Comparison of ENCODE assay signal across 18 cellular contexts in the genomic region with DNA sequence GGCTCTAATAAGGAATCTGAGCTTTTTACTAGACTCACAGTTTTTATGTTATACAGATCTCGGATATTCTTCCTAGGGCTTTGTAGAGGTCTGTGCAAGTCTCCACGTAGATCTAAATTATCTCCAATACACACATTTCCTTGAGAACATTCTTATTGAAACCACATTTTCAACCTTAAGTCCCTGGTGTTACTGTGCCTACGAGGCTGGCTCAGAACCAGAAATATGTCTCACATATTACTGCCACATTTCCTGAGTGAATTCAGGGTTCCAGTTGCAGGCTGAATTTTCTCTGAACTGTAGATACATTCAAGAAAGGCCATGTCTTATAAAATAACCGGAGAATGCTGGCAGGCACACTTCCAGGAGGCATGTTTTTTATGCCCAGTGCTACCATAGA. TPM values are rescaled to one million over a fixed set of nuclear protein-coding genes. Genes with fewer than 3 reads are reported as not detected.
DNase-seq lines count a peak whose midpoint lies in the region; ATAC-seq and TF ChIP-seq lines count a peak whose summit lies in the region.
"Had no signal": no experiment of that assay in that cellular context is flagged by ENCODE, and none has a peak within 500 bp of the region (broad histone marks: within the 10 kb centered on the region; RNA-seq: fewer than 3 reads in every experiment).

No MANE protein-coding gene starts in this region.

- no peaks in the 10 kb centered on the region for H3K27me3 Mint-ChIP-seq in HFFc6 (ENCODE audit: insufficient read depth)
- peaks cover 7% of the 10 kb centered on the region for H3K27me3 Mint-ChIP-seq in activated naive CD4-positive, alpha-beta T cell treated with anti-CD3 and anti-CD28 coated beads for 36 hours (ENCODE audit: low read depth)
- H3K27me3 Mint-ChIP-seq: activated naive CD4-positive, alpha-beta T cell treated with anti-CD3 and anti-CD28 coated beads, Interleukin-2, amount 50 U/mL, for 24 hours had no signal

- CTCF ChIA-PET in activated naive CD4-positive, alpha-beta T cell treated with anti-CD3 and anti-CD28 coated beads for 36 hours (lab: Charles Lee) = no interaction called here

- H3K4me1 Mint-ChIP-seq in HFFc6 (ENCODE audit: low read depth) = peaks cover 13% of the 10 kb centered on the region
- no peaks in the 10 kb centered on the region for H3K4me1 Mint-ChIP-seq in activated naive CD4-positive, alpha-beta T cell treated with anti-CD3 and anti-CD28 coated beads for 36 hours (ENCODE audit: low read depth)
- H3K4me1 Mint-ChIP-seq: activated naive CD4-positive, alpha-beta T cell treated with anti-CD3 and anti-CD28 coated beads, Interleukin-2, amount 50 U/mL, for 24 hours had no signal

- no peaks in the 10 kb centered on the region for H3K9me3 Mint-ChIP-seq in HFFc6
- H3K9me3 Mint-ChIP-seq in activated naive CD4-positive, alpha-beta T cell treated with anti-CD3 and anti-CD28 coated beads for 36 hours = no peaks in the 10 kb centered on the region
- H3K9me3 Mint-ChIP-seq: activated naive CD4-positive, alpha-beta T cell treated with anti-CD3 and anti-CD28 coated beads, Interleukin-2, amount 50 U/mL, for 24 hours had no signal

- intact Hi-C loops in activated naive CD4-positive, alpha-beta T cell treated with anti-CD3 and anti-CD28 coated beads for 36 hours (cut with micrococcal nuclease) = no loop called here

- no peak overlapping the region for H3K4me3 Mint-ChIP-seq in HFFc6
- H3K4me3 Mint-ChIP-seq in activated naive CD4-positive, alpha-beta T cell treated with anti-CD3 and anti-CD28 coated beads for 36 hours = no peak overlapping the region
- H3K4me3 Mint-ChIP-seq: activated naive CD4-positive, alpha-beta T cell treated with anti-CD3 and anti-CD28 coated beads, Interleukin-2, amount 50 U/mL, for 24 hours had no signal

- TF ChIP-seq CTCF in HFFc6 (IDR thresholded peaks at IDR 0.05) (no peak), astrocyte of the cerebellum (IDR thresholded peaks at IDR 0.05; ENCODE audit: low read depth, low read length, missing control alignments) (no peak), fibroblast of villous mesenchyme (IDR thresholded peaks at IDR 0.05; ENCODE audit: insufficient read depth, low read depth, low read length) (no peak)

- H3K4me3 ChIP-seq in astrocyte of the cerebellum (ENCODE audit: low read depth, low read length) (no peak overlapping the region), fibroblast of villous mesenchyme (ENCODE audit: low read depth, low read length) (no peak overlapping the region)
- H3K4me3 ChIP-seq: hepatocyte, sigmoid colon, thyroid gland had no signal

- DNase-seq in AG08395 (ENCODE audit: low spot score) (peak; percentile 43), HFFc6 (peak; percentile 14), astrocyte of the cerebellum (ENCODE audit: low read depth) (peak; percentile 16), fibroblast of villous mesenchyme (ENCODE audit: low read depth) (peak; percentile 69), SK-N-DZ (ENCODE audit: low spot score) (no peak), mesenteric fat pad (ENCODE audit: low spot score) (no peak)
- no peak for DNase-seq in activated naive CD4-positive, alpha-beta T cell treated with anti-CD3 and anti-CD28 coated beads for 36 hours
- DNase-seq: activated CD4-positive, alpha-beta T cell treated with anti-CD3 and anti-CD28 coated beads for 4 hours; activated CD8-positive, alpha-beta memory T cell treated with anti-CD3 and anti-CD28 coated beads, Interleukin-2, amount 50 U/mL, for 48 hours; central memory CD4-positive, alpha-beta T cell; NCI-H1417; SHP77 treated with DMSO at 0.1 percent for 48 hours; sigmoid colon; stimulated activated CD4-positive, alpha-beta T cell treated with anti-CD3 and anti-CD28 coated beads, Interleukin-4, amount 100 ng/mL, for 4 hours; thyroid gland had no signal

- ATAC-seq in HG03097 (IDR thresholded peaks at IDR 0.05; ENCODE audit: low FRiP score, unreplicated experiment) = no peak

- H3K27ac Mint-ChIP-seq in HFFc6 = no peak overlapping the region
- no peak overlapping the region for H3K27ac Mint-ChIP-seq in activated naive CD4-positive, alpha-beta T cell treated with anti-CD3 and anti-CD28 coated beads for 36 hours
- H3K27ac Mint-ChIP-seq: activated naive CD4-positive, alpha-beta T cell treated with anti-CD3 and anti-CD28 coated beads, Interleukin-2, amount 50 U/mL, for 24 hours had no signal

- no peaks in the 10 kb centered on the region for H3K36me3 Mint-ChIP-seq in HFFc6 (ENCODE audit: low read depth)
- no peaks in the 10 kb centered on the region for H3K36me3 Mint-ChIP-seq in activated naive CD4-positive, alpha-beta T cell treated with anti-CD3 and anti-CD28 coated beads for 36 hours (ENCODE audit: low read depth)
- H3K36me3 Mint-ChIP-seq: activated naive CD4-positive, alpha-beta T cell treated with anti-CD3 and anti-CD28 coated beads, Interleukin-2, amount 50 U/mL, for 24 hours had no signal

- in situ Hi-C loops in astrocyte of the cerebellum (cut with HindIII; ENCODE audit: low sequenced_read_pairs) = no loop called here

RNA-seq across cellular contexts. Expression of a gene that starts 46.5 kb away (rescaled TPM):
- total RNA-seq in HFFc6 (2021; fragmentation: NEBNext Ultra II Directional; extraction: Animal tissue kit (Norgen Biotek cat#: 25700)) = 10 to 100 TPM; 18.1 to 29.9 (median 20.2) TPM
- total RNA-seq in fibroblast of villous mesenchyme (65.2 and 84.7 TPM in 2 replicates), mesenteric fat pad (1.00 TPM)
- total RNA-seq in activated naive CD4-positive, alpha-beta T cell treated with anti-CD3 and anti-CD28 coated beads for 36 hours = not detected
- not detected in 2 replicates for polyA plus RNA-seq in SK-N-DZ (2014; cell fraction: cytosol; rRNA removed)
- not detected in 2 replicates for polyA plus RNA-seq in SK-N-DZ (2014; cell fraction: nucleus; rRNA removed)

Comparison
In these comparisons a context has a peak if more than half of its experiments do, and no peak if none do; other contexts are left out.
1. DNase-seq: peak in AG08395 (single experiment), HFFc6 (single experiment), astrocyte of the cerebellum (single experiment) and fibroblast of villous mesenchyme (single experiment); none in activated naive CD4-positive, alpha-beta T cell treated with anti-CD3 and anti-CD28 coated beads for 36 hours (single experiment), SK-N-DZ (single experiment) and mesenteric fat pad (single experiment).